In genomic region chr16:69798466-69798865, GRCh38 we compare ENCODE assay signal across 12 cellular contexts. TPM values are rescaled to one million over a fixed set of nuclear protein-coding genes. Genes with fewer than 3 reads are reported as not detected.
DNase-seq lines count a peak whose midpoint lies in the region; ATAC-seq and TF ChIP-seq lines count a peak whose summit lies in the region.
"Had no signal": no experiment of that assay in that cellular context is flagged by ENCODE, and none has a peak within 500 bp of the region (broad histone marks: within the 10 kb centered on the region; RNA-seq: fewer than 3 reads in every experiment).

No MANE protein-coding gene starts in this region.

- CTCF ChIA-PET in Caco-2 (lab: Charles Lee), result interaction anchor here (1.2 kb wide), 1 partner anchor 13 kb away, joined by 4 read pairs; no protein-coding TSS in a partner anchor
- CTCF ChIA-PET in activated CD4-positive, alpha-beta T cell treated with anti-CD3 and anti-CD28 coated beads, Interleukin-2, amount 10 ng/mL, durations not matched to agents 7 days and 5 days (lab: Charles Lee), result no interaction called here

- H3K4me1 Mint-ChIP-seq in Caco-2 (ENCODE audit: low read depth, unreplicated experiment), result no peaks in the 10 kb centered on the region
- no peaks in the 10 kb centered on the region for H3K4me1 Mint-ChIP-seq in activated CD4-positive, alpha-beta T cell treated with anti-CD3 and anti-CD28 coated beads, Interleukin-2, amount 10 ng/mL, durations not matched to agents 7 days and 5 days

- H3K36me3 ChIP-seq in Caco-2 (ENCODE audit: control insufficient read depth, insufficient read depth, low read length), result no peaks in the 10 kb centered on the region; the same call in 1 of the 2 replicates

- H3K9me3 ChIP-seq in Caco-2, result no peaks in the 10 kb centered on the region

- no peak for ATAC-seq in HG03097 (IDR thresholded peaks at IDR 0.05; ENCODE audit: low FRiP score, unreplicated experiment)

- no peak overlapping the region for H3K4me3 Mint-ChIP-seq in Caco-2 (ENCODE audit: unreplicated experiment)
- H3K4me3 Mint-ChIP-seq in activated CD4-positive, alpha-beta T cell treated with anti-CD3 and anti-CD28 coated beads, Interleukin-2, amount 10 ng/mL, durations not matched to agents 7 days and 5 days, result no peak overlapping the region
- H3K4me3 Mint-ChIP-seq: activated naive CD8-positive, alpha-beta T cell had no signal

- POLR2A ChIA-PET in Caco-2 (lab: Charles Lee), result no interaction called here
- POLR2A ChIA-PET in activated CD4-positive, alpha-beta T cell treated with anti-CD3 and anti-CD28 coated beads, Interleukin-2, amount 10 ng/mL, durations not matched to agents 7 days and 5 days (lab: Charles Lee), result no interaction called here

- H3K4me1 ChIP-seq in Caco-2, result no peaks in the 10 kb centered on the region

- intact Hi-C loops in Caco-2 (cut with micrococcal nuclease; ENCODE audit: unreplicated experiment) (loop anchor here (2.0 kb wide), 1 partner anchor 32 kb away; no protein-coding TSS in a partner anchor), posterior cingulate gyrus (cut with DNase I) (loop anchor here (5.0 kb wide), 1 partner anchor 59 kb away; no protein-coding TSS in a partner anchor)

- no peaks in the 10 kb centered on the region for H3K9me3 Mint-ChIP-seq in Caco-2 (ENCODE audit: unreplicated experiment)
- no peaks in the 10 kb centered on the region for H3K9me3 Mint-ChIP-seq in activated CD4-positive, alpha-beta T cell treated with anti-CD3 and anti-CD28 coated beads, Interleukin-2, amount 10 ng/mL, durations not matched to agents 7 days and 5 days

- H3K4me3 ChIP-seq in Caco-2 (ENCODE audit: low read depth, low read length), result no peak overlapping the region
- H3K4me3 ChIP-seq: lung had no signal

- DNase-seq in Caco-2 (peak in 1 of 2 experiments; percentile 30), SK-MEL-5 (ENCODE audit: low read depth, low spot score) (peak; percentile 11), fibroblast of peridontal ligament (ENCODE audit: extremely low read depth) (peak; percentile 60), posterior cingulate gyrus (peak in 6 of 10 donors; percentile 23 to 87 (median 52)), NCI-H1694 (lab: John Stamatoyannopoulos, UW) (no peak), mesenteric fat pad (ENCODE audit: low spot score) (no peak)
- no peak for DNase-seq in activated CD4-positive, alpha-beta T cell treated with anti-CD3 and anti-CD28 coated beads, Interleukin-2, amount 10 ng/mL, durations not matched to agents 7 days and 5 days
- DNase-seq: activated CD4-positive, alpha-beta T cell treated with anti-CD3 and anti-CD28 coated beads for 4 hours; DMS79 had no signal

- H3K27me3 Mint-ChIP-seq in Caco-2 (ENCODE audit: insufficient read depth, unreplicated experiment), result no peaks in the 10 kb centered on the region
- H3K27me3 Mint-ChIP-seq in activated CD4-positive, alpha-beta T cell treated with anti-CD3 and anti-CD28 coated beads, Interleukin-2, amount 10 ng/mL, durations not matched to agents 7 days and 5 days, result no peaks in the 10 kb centered on the region
- H3K27me3 Mint-ChIP-seq: activated naive CD8-positive, alpha-beta T cell had no signal

- no TSS peak for BruUV-seq in Caco-2 (replicated peaks; lab: Mats Ljungman, UMichigan)

- no peaks in the 10 kb centered on the region for H3K27me3 ChIP-seq in Caco-2 (replicated peaks; ENCODE audit: control insufficient read depth, insufficient read depth, low read length)

- in situ Hi-C loops in SK-MEL-5 (cut with HindIII; ENCODE audit: low pct_unique_long_range_greater_than_20kb, low sequenced_read_pairs), result no loop called here

- peak; percentile 53 to 57 for TF ChIP-seq CTCF in Caco-2 (IDR thresholded peaks at IDR 0.05; ENCODE audit: insufficient read depth in 1 of 2, low read depth in 1 of 2, low read length in 1 of 2, severe bottlenecking in 1 of 2, unreplicated experiment in 1 of 2)

- peaks cover 12% of the 10 kb centered on the region for H3K36me3 Mint-ChIP-seq in Caco-2 (ENCODE audit: insufficient read depth, unreplicated experiment)
- peaks cover 10% of the 10 kb centered on the region for H3K36me3 Mint-ChIP-seq in activated CD4-positive, alpha-beta T cell treated with anti-CD3 and anti-CD28 coated beads, Interleukin-2, amount 10 ng/mL, durations not matched to agents 7 days and 5 days (ENCODE audit: low read depth)
- H3K36me3 Mint-ChIP-seq: activated naive CD8-positive, alpha-beta T cell had no signal

- no peak overlapping the region for H3K27ac Mint-ChIP-seq in Caco-2 (ENCODE audit: unreplicated experiment)
- H3K27ac Mint-ChIP-seq in activated CD4-positive, alpha-beta T cell treated with anti-CD3 and anti-CD28 coated beads, Interleukin-2, amount 10 ng/mL, durations not matched to agents 7 days and 5 days, result no peak overlapping the region
- H3K27ac Mint-ChIP-seq: activated naive CD8-positive, alpha-beta T cell had no signal

RNA-seq across cellular contexts. Expression of gene WWP2, which starts 36.3 kb away (rescaled TPM):
- total RNA-seq in Caco-2 (2022) (39.7 and 43.9 TPM in 2 replicates), mesenteric fat pad (43.0 TPM)
- 13.9 and 14.0 TPM in 2 replicates for total RNA-seq in SK-MEL-5 (2014; rRNA removed; shearing (Covaris generic))
- polyA plus RNA-seq in SK-MEL-5 (2015; cell fraction: cytosol; rRNA removed), result 29.1 and 36.5 TPM in 2 replicates
- 25.8 and 27.6 TPM in 2 replicates for polyA plus RNA-seq in SK-MEL-5 (2015; cell fraction: nucleus; rRNA removed)
- 10 to 100 TPM; 68.8 to 76.3 TPM for total RNA-seq in activated CD4-positive, alpha-beta T cell treated with anti-CD3 and anti-CD28 coated beads, Interleukin-2, amount 10 ng/mL, durations not matched to agents 7 days and 5 days

RNA-seq across cellular contexts. Expression of gene NOB1, which starts 43.7 kb away (rescaled TPM):
- 115 and 120 TPM in 2 replicates for total RNA-seq in Caco-2 (2022)
- 14.6 and 16.5 TPM in 2 replicates for total RNA-seq in SK-MEL-5 (2014; rRNA removed; shearing (Covaris generic))
- polyA plus RNA-seq in SK-MEL-5 (2015; cell fraction: cytosol; rRNA removed), result 68.3 and 78.1 TPM in 2 replicates
- polyA plus RNA-seq in SK-MEL-5 (2015; cell fraction: nucleus; rRNA removed), result 25.5 and 29.3 TPM in 2 replicates
- total RNA-seq in mesenteric fat pad, result 41.8 TPM
- total RNA-seq in activated CD4-positive, alpha-beta T cell treated with anti-CD3 and anti-CD28 coated beads, Interleukin-2, amount 10 ng/mL, durations not matched to agents 7 days and 5 days, result 10 to 100 TPM; 60.5 to 62.5 TPM

Comparison
In these comparisons a context has a peak if more than half of its experiments do, and no peak if none do; other contexts are left out.
1. DNase-seq: peak in SK-MEL-5 (single experiment), fibroblast of peridontal ligament (single experiment) and posterior cingulate gyrus (6 of 10); none in NCI-H1694 (single experiment), mesenteric fat pad (single experiment) and activated CD4-positive, alpha-beta T cell treated with anti-CD3 and anti-CD28 coated beads, Interleukin-2, amount 10 ng/mL, durations not matched to agents 7 days and 5 days (single experiment).